Comparison of ENCODE assay signal across 1 cellular context in the genomic region with DNA sequence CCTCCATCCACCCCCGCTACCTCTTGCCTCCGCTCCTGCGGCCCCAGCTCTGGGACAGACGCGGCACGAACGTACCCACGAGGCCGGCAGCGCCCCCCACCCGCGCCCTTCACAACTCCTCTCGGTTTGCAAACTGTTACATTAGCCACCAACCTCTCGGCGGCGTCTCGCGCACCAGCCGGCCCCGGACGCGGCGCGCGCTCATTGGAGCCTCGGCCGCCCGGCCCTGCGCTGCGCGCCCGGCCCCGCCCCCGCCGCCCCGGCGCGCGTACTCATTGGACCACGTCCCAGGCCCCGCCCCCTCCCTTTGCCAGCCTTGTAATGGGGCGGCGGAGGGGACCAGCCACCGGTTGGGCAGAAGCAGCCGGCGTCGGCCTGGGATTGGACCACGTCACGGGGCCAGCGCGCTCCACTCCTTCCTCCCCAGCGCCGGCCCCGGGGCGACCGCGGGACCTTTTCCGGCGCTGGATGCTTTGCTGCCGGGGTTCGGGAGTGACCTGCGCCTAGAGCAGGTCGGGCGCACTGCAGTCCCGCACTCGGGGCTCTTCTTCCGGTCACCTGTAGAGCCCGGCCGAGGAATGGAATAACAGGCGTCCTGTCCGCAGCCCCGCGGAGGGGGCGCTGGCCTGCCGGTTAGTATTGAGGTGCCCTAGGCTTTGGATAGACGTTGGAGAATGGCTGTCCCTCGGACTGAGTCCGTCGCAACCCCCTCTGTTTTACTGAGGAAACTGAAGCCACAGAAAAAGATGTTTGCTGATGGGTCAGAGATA.
TF ChIP-seq lines count a peak whose summit lies in the region.

A gene with protein sequence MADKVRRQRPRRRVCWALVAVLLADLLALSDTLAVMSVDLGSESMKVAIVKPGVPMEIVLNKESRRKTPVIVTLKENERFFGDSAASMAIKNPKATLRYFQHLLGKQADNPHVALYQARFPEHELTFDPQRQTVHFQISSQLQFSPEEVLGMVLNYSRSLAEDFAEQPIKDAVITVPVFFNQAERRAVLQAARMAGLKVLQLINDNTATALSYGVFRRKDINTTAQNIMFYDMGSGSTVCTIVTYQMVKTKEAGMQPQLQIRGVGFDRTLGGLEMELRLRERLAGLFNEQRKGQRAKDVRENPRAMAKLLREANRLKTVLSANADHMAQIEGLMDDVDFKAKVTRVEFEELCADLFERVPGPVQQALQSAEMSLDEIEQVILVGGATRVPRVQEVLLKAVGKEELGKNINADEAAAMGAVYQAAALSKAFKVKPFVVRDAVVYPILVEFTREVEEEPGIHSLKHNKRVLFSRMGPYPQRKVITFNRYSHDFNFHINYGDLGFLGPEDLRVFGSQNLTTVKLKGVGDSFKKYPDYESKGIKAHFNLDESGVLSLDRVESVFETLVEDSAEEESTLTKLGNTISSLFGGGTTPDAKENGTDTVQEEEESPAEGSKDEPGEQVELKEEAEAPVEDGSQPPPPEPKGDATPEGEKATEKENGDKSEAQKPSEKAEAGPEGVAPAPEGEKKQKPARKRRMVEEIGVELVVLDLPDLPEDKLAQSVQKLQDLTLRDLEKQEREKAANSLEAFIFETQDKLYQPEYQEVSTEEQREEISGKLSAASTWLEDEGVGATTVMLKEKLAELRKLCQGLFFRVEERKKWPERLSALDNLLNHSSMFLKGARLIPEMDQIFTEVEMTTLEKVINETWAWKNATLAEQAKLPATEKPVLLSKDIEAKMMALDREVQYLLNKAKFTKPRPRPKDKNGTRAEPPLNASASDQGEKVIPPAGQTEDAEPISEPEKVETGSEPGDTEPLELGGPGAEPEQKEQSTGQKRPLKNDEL (minus strand): TSS at position 206 of the 770 bp plus-strand sequence. CDS start 1,045 bp downstream, outside the sequence.

TF ChIP-seq in HepG2, 621 proteins besides CTCF, POLR2A, EP300 and RAD21 (continued from another document and continues in another):
- TF ChIP-seq, protein P1, sequence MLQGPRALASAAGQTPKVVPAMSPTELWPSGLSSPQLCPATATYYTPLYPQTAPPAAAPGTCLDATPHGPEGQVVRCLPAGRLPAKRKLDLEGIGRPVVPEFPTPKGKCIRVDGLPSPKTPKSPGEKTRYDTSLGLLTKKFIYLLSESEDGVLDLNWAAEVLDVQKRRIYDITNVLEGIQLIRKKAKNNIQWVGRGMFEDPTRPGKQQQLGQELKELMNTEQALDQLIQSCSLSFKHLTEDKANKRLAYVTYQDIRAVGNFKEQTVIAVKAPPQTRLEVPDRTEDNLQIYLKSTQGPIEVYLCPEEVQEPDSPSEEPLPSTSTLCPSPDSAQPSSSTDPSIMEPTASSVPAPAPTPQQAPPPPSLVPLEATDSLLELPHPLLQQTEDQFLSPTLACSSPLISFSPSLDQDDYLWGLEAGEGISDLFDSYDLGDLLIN (CRISPR knock-in tag; IDR thresholded peaks at IDR 0.05; ENCODE audit: borderline replicate concordance), result no peak
- no peak for TF ChIP-seq MLLT10 (CRISPR knock-in tag; IDR thresholded peaks at IDR 0.05)
- TF ChIP-seq ZIK1 (CRISPR knock-in tag; IDR thresholded peaks at IDR 0.05; ENCODE audit: borderline replicate concordance, low read depth), result no peak
- TF ChIP-seq, protein P2, sequence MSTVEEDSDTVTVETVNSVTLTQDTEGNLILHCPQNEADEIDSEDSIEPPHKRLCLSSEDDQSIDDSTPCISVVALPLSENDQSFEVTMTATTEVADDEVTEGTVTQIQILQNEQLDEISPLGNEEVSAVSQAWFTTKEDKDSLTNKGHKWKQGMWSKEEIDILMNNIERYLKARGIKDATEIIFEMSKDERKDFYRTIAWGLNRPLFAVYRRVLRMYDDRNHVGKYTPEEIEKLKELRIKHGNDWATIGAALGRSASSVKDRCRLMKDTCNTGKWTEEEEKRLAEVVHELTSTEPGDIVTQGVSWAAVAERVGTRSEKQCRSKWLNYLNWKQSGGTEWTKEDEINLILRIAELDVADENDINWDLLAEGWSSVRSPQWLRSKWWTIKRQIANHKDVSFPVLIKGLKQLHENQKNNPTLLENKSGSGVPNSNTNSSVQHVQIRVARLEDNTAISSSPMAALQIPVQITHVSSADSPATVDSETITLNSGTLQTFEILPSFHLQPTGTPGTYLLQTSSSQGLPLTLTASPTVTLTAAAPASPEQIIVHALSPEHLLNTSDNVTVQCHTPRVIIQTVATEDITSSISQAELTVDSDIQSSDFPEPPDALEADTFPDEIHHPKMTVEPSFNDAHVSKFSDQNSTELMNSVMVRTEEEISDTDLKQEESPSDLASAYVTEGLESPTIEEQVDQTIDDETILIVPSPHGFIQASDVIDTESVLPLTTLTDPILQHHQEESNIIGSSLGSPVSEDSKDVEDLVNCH (CRISPR knock-in tag; IDR thresholded peaks at IDR 0.05), result no peak
- TF ChIP-seq, protein P3, sequence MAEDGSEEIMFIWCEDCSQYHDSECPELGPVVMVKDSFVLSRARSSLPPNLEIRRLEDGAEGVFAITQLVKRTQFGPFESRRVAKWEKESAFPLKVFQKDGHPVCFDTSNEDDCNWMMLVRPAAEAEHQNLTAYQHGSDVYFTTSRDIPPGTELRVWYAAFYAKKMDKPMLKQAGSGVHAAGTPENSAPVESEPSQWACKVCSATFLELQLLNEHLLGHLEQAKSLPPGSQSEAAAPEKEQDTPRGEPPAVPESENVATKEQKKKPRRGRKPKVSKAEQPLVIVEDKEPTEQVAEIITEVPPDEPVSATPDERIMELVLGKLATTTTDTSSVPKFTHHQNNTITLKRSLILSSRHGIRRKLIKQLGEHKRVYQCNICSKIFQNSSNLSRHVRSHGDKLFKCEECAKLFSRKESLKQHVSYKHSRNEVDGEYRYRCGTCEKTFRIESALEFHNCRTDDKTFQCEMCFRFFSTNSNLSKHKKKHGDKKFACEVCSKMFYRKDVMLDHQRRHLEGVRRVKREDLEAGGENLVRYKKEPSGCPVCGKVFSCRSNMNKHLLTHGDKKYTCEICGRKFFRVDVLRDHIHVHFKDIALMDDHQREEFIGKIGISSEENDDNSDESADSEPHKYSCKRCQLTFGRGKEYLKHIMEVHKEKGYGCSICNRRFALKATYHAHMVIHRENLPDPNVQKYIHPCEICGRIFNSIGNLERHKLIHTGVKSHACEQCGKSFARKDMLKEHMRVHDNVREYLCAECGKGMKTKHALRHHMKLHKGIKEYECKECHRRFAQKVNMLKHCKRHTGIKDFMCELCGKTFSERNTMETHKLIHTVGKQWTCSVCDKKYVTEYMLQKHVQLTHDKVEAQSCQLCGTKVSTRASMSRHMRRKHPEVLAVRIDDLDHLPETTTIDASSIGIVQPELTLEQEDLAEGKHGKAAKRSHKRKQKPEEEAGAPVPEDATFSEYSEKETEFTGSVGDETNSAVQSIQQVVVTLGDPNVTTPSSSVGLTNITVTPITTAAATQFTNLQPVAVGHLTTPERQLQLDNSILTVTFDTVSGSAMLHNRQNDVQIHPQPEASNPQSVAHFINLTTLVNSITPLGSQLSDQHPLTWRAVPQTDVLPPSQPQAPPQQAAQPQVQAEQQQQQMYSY (CRISPR knock-in tag; IDR thresholded peaks at IDR 0.05), result no peak
- TF ChIP-seq, protein P4, sequence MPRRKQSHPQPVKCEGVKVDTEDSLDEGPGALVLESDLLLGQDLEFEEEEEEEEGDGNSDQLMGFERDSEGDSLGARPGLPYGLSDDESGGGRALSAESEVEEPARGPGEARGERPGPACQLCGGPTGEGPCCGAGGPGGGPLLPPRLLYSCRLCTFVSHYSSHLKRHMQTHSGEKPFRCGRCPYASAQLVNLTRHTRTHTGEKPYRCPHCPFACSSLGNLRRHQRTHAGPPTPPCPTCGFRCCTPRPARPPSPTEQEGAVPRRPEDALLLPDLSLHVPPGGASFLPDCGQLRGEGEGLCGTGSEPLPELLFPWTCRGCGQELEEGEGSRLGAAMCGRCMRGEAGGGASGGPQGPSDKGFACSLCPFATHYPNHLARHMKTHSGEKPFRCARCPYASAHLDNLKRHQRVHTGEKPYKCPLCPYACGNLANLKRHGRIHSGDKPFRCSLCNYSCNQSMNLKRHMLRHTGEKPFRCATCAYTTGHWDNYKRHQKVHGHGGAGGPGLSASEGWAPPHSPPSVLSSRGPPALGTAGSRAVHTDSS (CRISPR knock-in tag; conservative IDR thresholded peaks at IDR 0.05), result no peak
- no peak for TF ChIP-seq ZFP62 (CRISPR knock-in tag; IDR thresholded peaks at IDR 0.05)
- no peak for TF ChIP-seq SRY (CRISPR knock-in tag; IDR thresholded peaks at IDR 0.05)
- peak; percentile 74 for TF ChIP-seq ZEB1 (IDR thresholded peaks at IDR 0.05; ENCODE audit: insufficient replicate concordance, low read depth)
- no peak for TF ChIP-seq HNRNPK (IDR thresholded peaks at IDR 0.05; ENCODE audit: low read depth, low read length, poor library complexity, severe bottlenecking)
- TF ChIP-seq ZNF30 (CRISPR knock-in tag; IDR thresholded peaks at IDR 0.05), result no peak
- no peak for TF ChIP-seq ZNF546 (CRISPR knock-in tag; conservative IDR thresholded peaks at IDR 0.05)
- TF ChIP-seq ZNF598 (CRISPR knock-in tag; IDR thresholded peaks at IDR 0.05; ENCODE audit: borderline replicate concordance), result no peak
- TF ChIP-seq ZNF75D (CRISPR knock-in tag; IDR thresholded peaks at IDR 0.05; ENCODE audit: borderline replicate concordance), result no peak
- TF ChIP-seq, protein P5, sequence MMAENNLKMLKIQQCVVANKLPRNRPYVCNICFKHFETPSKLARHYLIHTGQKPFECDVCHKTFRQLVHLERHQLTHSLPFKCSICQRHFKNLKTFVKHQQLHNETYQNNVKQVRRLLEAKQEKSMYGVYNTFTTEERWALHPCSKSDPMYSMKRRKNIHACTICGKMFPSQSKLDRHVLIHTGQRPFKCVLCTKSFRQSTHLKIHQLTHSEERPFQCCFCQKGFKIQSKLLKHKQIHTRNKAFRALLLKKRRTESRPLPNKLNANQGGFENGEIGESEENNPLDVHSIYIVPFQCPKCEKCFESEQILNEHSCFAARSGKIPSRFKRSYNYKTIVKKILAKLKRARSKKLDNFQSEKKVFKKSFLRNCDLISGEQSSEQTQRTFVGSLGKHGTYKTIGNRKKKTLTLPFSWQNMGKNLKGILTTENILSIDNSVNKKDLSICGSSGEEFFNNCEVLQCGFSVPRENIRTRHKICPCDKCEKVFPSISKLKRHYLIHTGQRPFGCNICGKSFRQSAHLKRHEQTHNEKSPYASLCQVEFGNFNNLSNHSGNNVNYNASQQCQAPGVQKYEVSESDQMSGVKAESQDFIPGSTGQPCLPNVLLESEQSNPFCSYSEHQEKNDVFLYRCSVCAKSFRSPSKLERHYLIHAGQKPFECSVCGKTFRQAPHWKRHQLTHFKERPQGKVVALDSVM (CRISPR knock-in tag; IDR thresholded peaks at IDR 0.05), result 0 out of 2 replicates have a peak, but pooled peaks have one; percentile 13
- TF ChIP-seq, protein P6, sequence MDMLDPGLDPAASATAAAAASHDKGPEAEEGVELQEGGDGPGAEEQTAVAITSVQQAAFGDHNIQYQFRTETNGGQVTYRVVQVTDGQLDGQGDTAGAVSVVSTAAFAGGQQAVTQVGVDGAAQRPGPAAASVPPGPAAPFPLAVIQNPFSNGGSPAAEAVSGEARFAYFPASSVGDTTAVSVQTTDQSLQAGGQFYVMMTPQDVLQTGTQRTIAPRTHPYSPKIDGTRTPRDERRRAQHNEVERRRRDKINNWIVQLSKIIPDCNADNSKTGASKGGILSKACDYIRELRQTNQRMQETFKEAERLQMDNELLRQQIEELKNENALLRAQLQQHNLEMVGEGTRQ (IDR thresholded peaks at IDR 0.05; ENCODE audit: low read depth, low read length), result no peak
- TF ChIP-seq, protein P6 (CRISPR knock-in tag; IDR thresholded peaks at IDR 0.05; ENCODE audit: borderline replicate concordance), result no peak
- TF ChIP-seq SMAD1 (CRISPR knock-in tag; IDR thresholded peaks at IDR 0.05; ENCODE audit: borderline replicate concordance, low read depth), result no peak
- no peak for TF ChIP-seq SMC3 (IDR thresholded peaks at IDR 0.05; ENCODE audit: low read length)
- 0 out of 2 replicates have a peak, but pooled peaks have one; percentile 64 for TF ChIP-seq ZNF563 (CRISPR knock-in tag; IDR thresholded peaks at IDR 0.05)
- no peak for TF ChIP-seq CHCHD3 (CRISPR knock-in tag; IDR thresholded peaks at IDR 0.05)
- no peak for TF ChIP-seq ZBTB1 (CRISPR knock-in tag; IDR thresholded peaks at IDR 0.05; ENCODE audit: borderline replicate concordance)
- TF ChIP-seq ATF1 (CRISPR knock-in tag; IDR thresholded peaks at IDR 0.05), result peak; percentile 73; the same call in 1 of the 2 replicates
- peak; percentile 74 for TF ChIP-seq HDAC1 (CRISPR knock-in tag; IDR thresholded peaks at IDR 0.05)
- TF ChIP-seq POLR2AphosphoS2 (IDR thresholded peaks at IDR 0.05; ENCODE audit: low read depth, low read length), result no peak
- TF ChIP-seq, protein P7, sequence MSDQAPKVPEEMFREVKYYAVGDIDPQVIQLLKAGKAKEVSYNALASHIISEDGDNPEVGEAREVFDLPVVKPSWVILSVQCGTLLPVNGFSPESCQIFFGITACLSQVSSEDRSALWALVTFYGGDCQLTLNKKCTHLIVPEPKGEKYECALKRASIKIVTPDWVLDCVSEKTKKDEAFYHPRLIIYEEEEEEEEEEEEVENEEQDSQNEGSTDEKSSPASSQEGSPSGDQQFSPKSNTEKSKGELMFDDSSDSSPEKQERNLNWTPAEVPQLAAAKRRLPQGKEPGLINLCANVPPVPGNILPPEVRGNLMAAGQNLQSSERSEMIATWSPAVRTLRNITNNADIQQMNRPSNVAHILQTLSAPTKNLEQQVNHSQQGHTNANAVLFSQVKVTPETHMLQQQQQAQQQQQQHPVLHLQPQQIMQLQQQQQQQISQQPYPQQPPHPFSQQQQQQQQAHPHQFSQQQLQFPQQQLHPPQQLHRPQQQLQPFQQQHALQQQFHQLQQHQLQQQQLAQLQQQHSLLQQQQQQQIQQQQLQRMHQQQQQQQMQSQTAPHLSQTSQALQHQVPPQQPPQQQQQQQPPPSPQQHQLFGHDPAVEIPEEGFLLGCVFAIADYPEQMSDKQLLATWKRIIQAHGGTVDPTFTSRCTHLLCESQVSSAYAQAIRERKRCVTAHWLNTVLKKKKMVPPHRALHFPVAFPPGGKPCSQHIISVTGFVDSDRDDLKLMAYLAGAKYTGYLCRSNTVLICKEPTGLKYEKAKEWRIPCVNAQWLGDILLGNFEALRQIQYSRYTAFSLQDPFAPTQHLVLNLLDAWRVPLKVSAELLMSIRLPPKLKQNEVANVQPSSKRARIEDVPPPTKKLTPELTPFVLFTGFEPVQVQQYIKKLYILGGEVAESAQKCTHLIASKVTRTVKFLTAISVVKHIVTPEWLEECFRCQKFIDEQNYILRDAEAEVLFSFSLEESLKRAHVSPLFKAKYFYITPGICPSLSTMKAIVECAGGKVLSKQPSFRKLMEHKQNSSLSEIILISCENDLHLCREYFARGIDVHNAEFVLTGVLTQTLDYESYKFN (CRISPR knock-in tag; conservative IDR thresholded peaks at IDR 0.05), result peak; percentile 41
- no peak for TF ChIP-seq ZNF891 (CRISPR knock-in tag; IDR thresholded peaks at IDR 0.05)
- no peak for TF ChIP-seq JUN (CRISPR knock-in tag; IDR thresholded peaks at IDR 0.05)
- no peak for TF ChIP-seq IRX3 (CRISPR knock-in tag; IDR thresholded peaks at IDR 0.05; ENCODE audit: borderline replicate concordance, low read depth)
- no peak for TF ChIP-seq ZNF713 (CRISPR knock-in tag; IDR thresholded peaks at IDR 0.05)
- no peak for TF ChIP-seq LCORL (IDR thresholded peaks at IDR 0.05)
- TF ChIP-seq LCORL (CRISPR knock-in tag; IDR thresholded peaks at IDR 0.05), result peak; percentile 49; the same call in 1 of the 2 replicates
- TF ChIP-seq ZNF33A (CRISPR knock-in tag; IDR thresholded peaks at IDR 0.05; ENCODE audit: borderline replicate concordance), result no peak
- no peak for TF ChIP-seq HNRNPH1 (optimal IDR thresholded peaks at IDR 0.05; ENCODE audit: low read depth, low read length)
- TF ChIP-seq CBX1 (IDR thresholded peaks at IDR 0.05; ENCODE audit: low read depth), result no peak
